Comparison of ENCODE assay signal across 14 cellular contexts in genomic region chr14:95575820-95576473, GRCh38.
"Had no signal": no experiment of that assay in that cellular context is flagged by ENCODE, and none has a peak within 500 bp of the region (broad histone marks: within the 10 kb centered on the region; RNA-seq: fewer than 3 reads in every experiment).

No MANE protein-coding gene starts in this region.

- FAIRE-seq: astrocyte, small intestine, urothelium cell line had no signal

- H3K4me1 ChIP-seq: esophagus squamous epithelium, foreskin keratinocyte had no signal

- H3K4me3 ChIP-seq: esophagus squamous epithelium had no signal

- H3K27ac ChIP-seq: esophagus squamous epithelium, foreskin keratinocyte, WERI-Rb-1 had no signal

- H3K4me3 Mint-ChIP-seq: activated CD8-positive, alpha-beta T cell treated with anti-CD3 and anti-CD28 coated beads, Interleukin-2, amount 10 ng/mL, durations not matched to agents 7 days and 5 days; activated naive CD4-positive, alpha-beta T cell treated with anti-CD3 and anti-CD28 coated beads for 36 hours; mesothelial cell of epicardium had no signal

- H3K4me1 Mint-ChIP-seq: mesothelial cell of epicardium had no signal

- DNase-seq: activated CD4-positive, alpha-beta T cell treated with anti-CD3 and anti-CD28 coated beads for 4 hours; activated CD8-positive, alpha-beta T cell treated with anti-CD3 and anti-CD28 coated beads, Interleukin-2, amount 10 ng/mL, durations not matched to agents 7 days and 5 days; activated naive CD4-positive, alpha-beta T cell treated with anti-CD3 and anti-CD28 coated beads for 36 hours; esophagus squamous epithelium; foreskin keratinocyte; kidney glomerular epithelial cell; right cardiac atrium; small intestine; T1000; WERI-Rb-1 had no signal

- H3K36me3 ChIP-seq: esophagus squamous epithelium, WERI-Rb-1 had no signal

- H3K27me3 Mint-ChIP-seq: progenitor cell of endocrine pancreas had no signal

- ATAC-seq: activated CD8-positive, alpha-beta T cell treated with anti-CD3 and anti-CD28 coated beads, Interleukin-2, amount 10 ng/mL, durations not matched to agents 7 days and 5 days; foreskin keratinocyte; right cardiac atrium had no signal

- H3K27me3 ChIP-seq: foreskin keratinocyte had no signal

- H3K36me3 Mint-ChIP-seq: mesothelial cell of epicardium had no signal

- H3K27ac Mint-ChIP-seq: activated CD8-positive, alpha-beta T cell treated with anti-CD3 and anti-CD28 coated beads, Interleukin-2, amount 10 ng/mL, durations not matched to agents 7 days and 5 days; activated naive CD4-positive, alpha-beta T cell treated with anti-CD3 and anti-CD28 coated beads for 36 hours; mesothelial cell of epicardium; progenitor cell of endocrine pancreas had no signal

- H3K9me3 Mint-ChIP-seq: activated naive CD4-positive, alpha-beta T cell treated with anti-CD3 and anti-CD28 coated beads for 36 hours; mesothelial cell of epicardium had no signal

- H3K9me3 ChIP-seq: esophagus squamous epithelium had no signal
